9 cellular contexts compared by ENCODE assay signal in the genomic region with DNA sequence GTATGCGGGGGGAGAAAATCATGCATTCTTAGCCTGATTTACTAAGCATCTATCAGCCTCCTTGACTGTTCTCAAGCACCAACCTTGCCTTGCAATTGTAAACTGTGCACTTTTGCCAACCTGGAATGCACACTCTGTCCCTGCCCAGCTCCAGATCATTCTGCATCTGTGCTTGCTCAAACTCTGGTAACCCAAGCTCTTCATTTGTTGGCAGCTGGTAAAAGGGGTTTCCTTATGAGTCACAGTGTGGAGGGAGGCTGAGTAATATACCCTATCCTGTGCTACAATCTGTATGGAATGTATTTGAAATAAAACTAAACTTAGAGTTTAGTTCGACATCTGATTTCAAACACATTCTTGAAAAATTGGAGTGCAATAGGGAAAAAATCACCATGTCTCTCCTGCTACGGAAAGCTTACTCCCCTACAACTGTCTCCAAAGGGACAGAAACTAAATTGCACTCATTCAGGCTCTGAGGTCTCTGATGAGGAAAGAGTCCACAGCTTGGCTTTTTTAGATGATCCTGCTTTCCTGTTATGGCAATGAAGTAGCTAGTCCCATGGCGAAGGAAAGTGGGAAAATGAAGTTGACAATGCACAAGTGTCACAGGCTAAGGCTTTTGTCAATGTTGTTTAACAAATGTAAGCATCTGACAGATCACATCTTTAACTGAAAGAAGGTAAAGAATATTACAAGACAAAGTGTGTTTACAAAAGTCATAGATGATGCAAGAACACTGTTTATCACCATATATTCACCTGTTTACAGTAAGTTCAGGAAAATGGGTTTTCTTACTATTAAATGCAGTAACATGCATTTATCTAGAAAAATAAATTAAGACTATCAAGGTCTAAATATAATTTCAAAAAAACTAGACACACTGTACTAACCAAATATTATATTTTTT.
DNase-seq lines count a peak whose midpoint lies in the region; ATAC-seq and TF ChIP-seq lines count a peak whose summit lies in the region.
"Had no signal": no experiment of that assay in that cellular context is flagged by ENCODE, and none has a peak within 500 bp of the region (broad histone marks: within the 10 kb centered on the region; RNA-seq: fewer than 3 reads in every experiment).

No MANE protein-coding gene starts in this region.

- H3K27ac Mint-ChIP-seq in natural killer cell: no peak overlapping the region

- H3K27ac ChIP-seq in SK-N-MC (peak overlapping the region; percentile 68; the same call in 1 of the 2 replicates), heart left ventricle (peak overlapping the region in 11 of 12 donors; percentile 32 to 76 (median 51)), Karpas-422 (ENCODE audit: low read length) (no peak overlapping the region)

- H3K27me3 Mint-ChIP-seq in natural killer cell (ENCODE audit: low read depth in 2 of 2): peaks cover 29 to 40% of the 10 kb centered on the region in 2 donors

- H3K79me2 ChIP-seq in Karpas-422 (ENCODE audit: low read length): no peaks in the 10 kb centered on the region

- intact Hi-C loops in heart left ventricle (cut with DNase I) (loop anchor here in 2 of 10 donors (5.0 to 10.0 kb wide), 3 partner anchors 83 to 255 kb away; a partner anchor contains a TSS), natural killer cell (cut with micrococcal nuclease) (no loop called here)

- peaks cover 0 to 30% (median 18%) of the 10 kb centered on the region in 12 donors for H3K4me1 ChIP-seq in heart left ventricle
- no peaks in the 10 kb centered on the region for H3K4me1 ChIP-seq in Karpas-422 (ENCODE audit: low read length)

- no peak overlapping the region for H2AFZ ChIP-seq in Karpas-422 (ENCODE audit: low read length)

- WGBS in heart left ventricle, 4 donors: 18 to 35% (median 26%) methylated on average over 4 of the region's 4 CpGs

- no peak for TF ChIP-seq CTCF in heart left ventricle (IDR thresholded peaks at IDR 0.05)
- TF ChIP-seq CTCF in natural killer cell (IDR thresholded peaks at IDR 0.05): no peak

- H3K4me3 ChIP-seq in SK-N-MC (no peak overlapping the region), heart left ventricle (no peak overlapping the region), Karpas-422 (ENCODE audit: low read length) (no peak overlapping the region)
- H3K4me3 ChIP-seq: tibial nerve had no signal

- ATAC-seq in GM19463 (IDR thresholded peaks at IDR 0.05; ENCODE audit: unreplicated experiment): peak; percentile 96
- ATAC-seq in heart left ventricle: peak; percentile 93 to 98 (median 96)
- no peak for ATAC-seq in natural killer cell
- ATAC-seq in HG02885 (IDR thresholded peaks at IDR 0.05; ENCODE audit: poor library complexity, unreplicated experiment): no peak

- no peaks in the 10 kb centered on the region for H3K36me3 Mint-ChIP-seq in natural killer cell

- no peaks in the 10 kb centered on the region for H3K9me2 ChIP-seq in Karpas-422 (replicated peaks; ENCODE audit: insufficient read depth, low read length)

- H3K36me3 ChIP-seq in SK-N-MC (ENCODE audit: insufficient read depth, low read length): no peaks in the 10 kb centered on the region
- no peaks in the 10 kb centered on the region for H3K36me3 ChIP-seq in heart left ventricle
- H3K36me3 ChIP-seq in Karpas-422 (ENCODE audit: insufficient read depth, low read length): no peaks in the 10 kb centered on the region
- H3K36me3 ChIP-seq: tibial nerve had no signal

- H3K9me3 Mint-ChIP-seq in natural killer cell: no peaks in the 10 kb centered on the region

- H3K27me3 ChIP-seq in heart left ventricle: no peaks in the 10 kb centered on the region
- no peaks in the 10 kb centered on the region for H3K27me3 ChIP-seq in Karpas-422 (ENCODE audit: low read length)
- H3K27me3 ChIP-seq: tibial nerve had no signal

- DNase-seq in SK-N-MC (ENCODE audit: low read depth, low spot score) (no peak), heart left ventricle (peak in 4 of 5 donors; percentile 36 to 66 (median 41)), smooth muscle cell of the brain vasculature (ENCODE audit: low read depth, low spot score) (peak; percentile 66), natural killer cell (no peak), Karpas-422 (no peak), NCI-H2107 treated with DMSO at 0.1 percent for 48 hours (lab: John Stamatoyannopoulos, UW; ENCODE audit: unreplicated experiment) (no peak)

- H3K4me1 Mint-ChIP-seq in natural killer cell: no peaks in the 10 kb centered on the region

- H3K9me3 ChIP-seq in SK-N-MC (ENCODE audit: low read depth, low read length) (no peaks in the 10 kb centered on the region; the same call in 1 of the 2 replicates), heart left ventricle (peaks cover 0 to 3% (median 0%) of the 10 kb centered on the region in 12 donors), Karpas-422 (ENCODE audit: low read length) (no peaks in the 10 kb centered on the region)
- H3K9me3 ChIP-seq: tibial nerve had no signal

- no peak overlapping the region for H3K4me2 ChIP-seq in Karpas-422 (ENCODE audit: low read depth, low read length, poor library complexity, severe bottlenecking)

- no peak for TF ChIP-seq POLR2A in heart left ventricle (IDR thresholded peaks at IDR 0.05)

- no peak overlapping the region for H3K4me3 Mint-ChIP-seq in natural killer cell

- H3K9ac ChIP-seq in SK-N-MC (ENCODE audit: insufficient read length) (no peak overlapping the region), Karpas-422 (ENCODE audit: low read length) (no peak overlapping the region)

- H4K20me1 ChIP-seq in Karpas-422 (ENCODE audit: insufficient read depth, low read depth, low read length): no peaks in the 10 kb centered on the region

Comparison
In these comparisons a context has a peak if more than half of its experiments do, and no peak if none do; other contexts are left out.
1. ATAC-seq: peak in GM19463 (single experiment) and heart left ventricle (4 of 4); none in natural killer cell (0 of 3) and HG02885 (single experiment).
2. DNase-seq: peak in heart left ventricle (4 of 5) and smooth muscle cell of the brain vasculature (single experiment); none in SK-N-MC (single experiment), natural killer cell (single experiment), Karpas-422 (single experiment) and NCI-H2107 treated with DMSO at 0.1 percent for 48 hours (single experiment).